In the genomic region with DNA sequence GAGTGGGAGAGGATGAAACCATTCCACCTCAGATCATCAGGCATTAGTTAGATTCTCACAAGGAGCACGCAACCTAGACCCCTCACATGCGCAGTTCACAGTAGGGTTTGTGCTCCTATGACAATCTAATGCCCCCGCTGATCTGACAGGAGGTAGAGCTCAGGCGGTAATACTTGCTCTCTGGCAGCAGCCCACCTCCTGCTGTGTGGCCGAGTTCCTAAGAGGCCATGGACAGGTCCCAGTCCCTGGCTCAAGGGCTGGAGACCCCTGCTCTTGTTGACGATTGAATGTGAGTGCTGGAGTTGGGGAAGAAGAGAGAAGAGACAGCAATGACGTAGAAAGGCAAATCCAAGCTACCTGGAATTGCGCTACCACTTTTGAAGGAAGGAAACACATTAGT, we compare ENCODE assay signal across 23 cellular contexts.
"Had no signal": no experiment of that assay in that cellular context is flagged by ENCODE, and none has a peak within 500 bp of the region (broad histone marks: within the 10 kb centered on the region; RNA-seq: fewer than 3 reads in every experiment).

No MANE protein-coding gene starts in this region.

- H3K4me2 ChIP-seq: smooth muscle cell had no signal

- H3K4me3 Mint-ChIP-seq: effector memory CD8-positive, alpha-beta T cell; immature natural killer cell; memory B cell; naive thymus-derived CD4-positive, alpha-beta T cell; nephron; type B pancreatic cell had no signal

- H3K9me3 ChIP-seq: prostate gland, right atrium auricular region, stomach, thyroid gland had no signal

- H3K27ac ChIP-seq: prostate gland, right atrium auricular region, stomach, thyroid gland had no signal

- H3K4me3 ChIP-seq: lung, prostate gland, right atrium auricular region, smooth muscle cell, stomach, thyroid gland had no signal

- H3K27ac Mint-ChIP-seq: effector memory CD8-positive, alpha-beta T cell; immature natural killer cell; memory B cell; naive thymus-derived CD4-positive, alpha-beta T cell; nephron; type B pancreatic cell had no signal

- H3K9me3 Mint-ChIP-seq: effector memory CD8-positive, alpha-beta T cell; memory B cell; nephron; type B pancreatic cell had no signal

- H3K36me3 ChIP-seq: prostate gland, right atrium auricular region, stomach, thyroid gland had no signal

- H3K27me3 ChIP-seq: right atrium auricular region, stomach, thyroid gland had no signal

- H3K4me1 Mint-ChIP-seq: immature natural killer cell; memory B cell; naive thymus-derived CD4-positive, alpha-beta T cell; nephron had no signal

- DNase-seq: cortex of kidney; effector memory CD8-positive, alpha-beta T cell; head of caudate nucleus; immature natural killer cell; islet precursor cell; midbrain; naive thymus-derived CD4-positive, alpha-beta T cell; nucleus accumbens; stimulated activated CD4-positive, alpha-beta T cell treated with anti-CD3 and anti-CD28 coated beads, Interleukin-12 subunit alpha, Interleukin-12 subunit beta, amount 100 ng/mL, for 4 hours; stimulated activated CD4-positive, alpha-beta T cell treated with anti-CD3 and anti-CD28 coated beads, Interleukin-1b, Interleukin-23, amount 100 ng/mL, for 48 hours; stimulated activated CD4-positive, alpha-beta T cell treated with anti-CD3 and anti-CD28 coated beads, Interleukin-4, amount 100 ng/mL, for 1 hour; stimulated activated CD8-positive, alpha-beta memory T cell treated with anti-CD3 and anti-CD28 coated beads, Interleukin-4, amount 100 ng/mL, for 48 hours; stimulated activated naive CD4-positive, alpha-beta T cell; stomach; thyroid gland had no signal

- H3K36me3 Mint-ChIP-seq: immature natural killer cell; memory B cell; naive thymus-derived CD4-positive, alpha-beta T cell; type B pancreatic cell had no signal

- ATAC-seq: effector memory CD8-positive, alpha-beta T cell; naive thymus-derived CD4-positive, alpha-beta T cell; sciatic nerve had no signal

- H3K4me1 ChIP-seq: prostate gland, right atrium auricular region, stomach, thyroid gland had no signal

- H3K27me3 Mint-ChIP-seq: naive thymus-derived CD4-positive, alpha-beta T cell; type B pancreatic cell had no signal
